13 cellular contexts compared by ENCODE assay signal in genomic region chr17:42389902-42390301, GRCh38. TPM values are rescaled to one million over a fixed set of nuclear protein-coding genes. Genes with fewer than 3 reads are reported as not detected.
A peak's percentile ranks its signal among the peaks of the same experiment; 100 is the strongest.
DNase-seq lines count a peak whose midpoint lies in the region; ATAC-seq and TF ChIP-seq lines count a peak whose summit lies in the region.
"Had no signal": no experiment of that assay in that cellular context is flagged by ENCODE, and none has a peak within 500 bp of the region (broad histone marks: within the 10 kb centered on the region; RNA-seq: fewer than 3 reads in every experiment).

No MANE protein-coding gene starts in this region.

- peaks cover 20% of the 10 kb centered on the region for H3K36me3 Mint-ChIP-seq in activated naive CD8-positive, alpha-beta T cell treated with anti-CD3 and anti-CD28 coated beads, Interleukin-2, amount 50 U/mL, for 24 hours (ENCODE audit: low read depth)
- no peaks in the 10 kb centered on the region for H3K36me3 Mint-ChIP-seq in natural killer cell

- peaks cover 0 to 33% of the 10 kb centered on the region in 2 donors for H3K4me1 ChIP-seq in right atrium auricular region

- no peak for ATAC-seq in left ventricle myocardium superior
- no peak for ATAC-seq in activated naive CD8-positive, alpha-beta T cell treated with anti-CD3 and anti-CD28 coated beads, Interleukin-2, amount 50 U/mL, for 24 hours
- no peak for ATAC-seq in natural killer cell
- ATAC-seq in GM19452 (IDR thresholded peaks at IDR 0.05; ENCODE audit: unreplicated experiment) = no peak
- ATAC-seq in SK-N-SH treated with all-trans-retinoic acid at 6 μM for 48 hours = no peak
- ATAC-seq: HCT116, right cardiac atrium had no signal

- intact Hi-C loops in left ventricle myocardium superior (cut with micrococcal nuclease) = no loop called here
- intact Hi-C loops in natural killer cell (cut with micrococcal nuclease) = loop anchor here (2.0 to 5.0 kb wide), 4 partner anchors 48 to 219 kb away; partner anchors contain the start of genes ATP6V0A1, RETREG3 and TUBG1

- H3K27ac Mint-ChIP-seq in activated naive CD8-positive, alpha-beta T cell treated with anti-CD3 and anti-CD28 coated beads, Interleukin-2, amount 50 U/mL, for 24 hours = peak overlapping the region; percentile 98
- H3K27ac Mint-ChIP-seq in natural killer cell = peak overlapping the region; percentile 99 to 100

- H3K27me3 Mint-ChIP-seq in activated naive CD8-positive, alpha-beta T cell treated with anti-CD3 and anti-CD28 coated beads, Interleukin-2, amount 50 U/mL, for 24 hours = no peaks in the 10 kb centered on the region
- H3K27me3 Mint-ChIP-seq in natural killer cell (ENCODE audit: low read depth in 2 of 2) = no peaks in the 10 kb centered on the region

- H3K4me1 Mint-ChIP-seq in activated naive CD8-positive, alpha-beta T cell treated with anti-CD3 and anti-CD28 coated beads, Interleukin-2, amount 50 U/mL, for 24 hours = peaks cover 58% of the 10 kb centered on the region
- H3K4me1 Mint-ChIP-seq in natural killer cell = peaks cover 36 to 38% of the 10 kb centered on the region in 2 donors

- TF ChIP-seq CTCF in right atrium auricular region (IDR thresholded peaks at IDR 0.05) (no peak), natural killer cell (IDR thresholded peaks at IDR 0.05) (no peak)

- peak overlapping the region; percentile 93 for H3K4me3 Mint-ChIP-seq in activated naive CD8-positive, alpha-beta T cell treated with anti-CD3 and anti-CD28 coated beads, Interleukin-2, amount 50 U/mL, for 24 hours
- peak overlapping the region; percentile 93 for H3K4me3 Mint-ChIP-seq in natural killer cell

- H3K4me3 ChIP-seq in right atrium auricular region = no peak overlapping the region

- peak overlapping the region; percentile 92 for H3K27ac ChIP-seq in right atrium auricular region
- H3K27ac ChIP-seq: SJCRH30 had no signal

- no peaks in the 10 kb centered on the region for H3K9me3 Mint-ChIP-seq in activated naive CD8-positive, alpha-beta T cell treated with anti-CD3 and anti-CD28 coated beads, Interleukin-2, amount 50 U/mL, for 24 hours
- H3K9me3 Mint-ChIP-seq in natural killer cell = no peaks in the 10 kb centered on the region

- H3K36me3 ChIP-seq in right atrium auricular region = peaks cover 4% of the 10 kb centered on the region
- H3K36me3 ChIP-seq: BLaER1 treated with 17β-estradiol and CSF1 and Interleukin-3, amounts not matched to agents 10 nM and 100 nM; SJCRH30 had no signal

- no peaks in the 10 kb centered on the region for H3K27me3 ChIP-seq in right atrium auricular region
- H3K27me3 ChIP-seq: SJCRH30 had no signal

- DNase-seq in right atrium auricular region (ENCODE audit: low spot score) (no peak), left ventricle myocardium superior (no peak), natural killer cell (no peak), germinal center (ENCODE audit: low spot score) (no peak), SW480 (ENCODE audit: low spot score) (no peak)
- no peak for DNase-seq in activated naive CD8-positive, alpha-beta T cell treated with anti-CD3 and anti-CD28 coated beads, Interleukin-2, amount 50 U/mL, for 24 hours
- DNase-seq: NCI-H446, right cardiac atrium, SJCRH30 had no signal

- no peaks in the 10 kb centered on the region for H3K9me3 ChIP-seq in right atrium auricular region
- H3K9me3 ChIP-seq: BLaER1 treated with 17β-estradiol and CSF1 and Interleukin-3, amounts not matched to agents 10 nM and 100 nM; SJCRH30 had no signal

TF ChIP-seq in SK-N-SH treated with all-trans-retinoic acid at 6 μM for 48 hours, 23 proteins besides CTCF, POLR2A, EP300 and RAD21:
- TF ChIP-seq ZNF8 (CRISPR knock-in tag; IDR thresholded peaks at IDR 0.05) (no peak), TOX (CRISPR knock-in tag; IDR thresholded peaks at IDR 0.05; ENCODE audit: borderline replicate concordance) (no peak), OSR1 (CRISPR knock-in tag; IDR thresholded peaks at IDR 0.05) (no peak), PPARA (CRISPR knock-in tag; IDR thresholded peaks at IDR 0.05; ENCODE audit: borderline replicate concordance) (no peak)

RNA-seq across cellular contexts. Expression of gene STAT3, which starts 1.7 kb away (rescaled TPM):
- total RNA-seq in right atrium auricular region (100 to 1,000 TPM; 105 to 150 TPM), left ventricle myocardium superior (146 TPM), natural killer cell (100 to 1,000 TPM; 190 to 246 (median 206) TPM)

RNA-seq across cellular contexts. Expression of gene CAVIN1, which starts 33.2 kb away (rescaled TPM):
- total RNA-seq in right atrium auricular region = 100 to 1,000 TPM; 202 to 348 TPM
- total RNA-seq in left ventricle myocardium superior = 216 TPM
- under 1 TPM in 2 of 3 donors, not detected in 1; 0.11 to 0.20 TPM for total RNA-seq in natural killer cell

Comparison
In these comparisons a context has a peak if more than half of its experiments do, and no peak if none do; other contexts are left out.
1. RNA of gene CAVIN1, which starts 33.2 kb away (total RNA-seq): 202 to 348 TPM in right atrium auricular region and 216 TPM in left ventricle myocardium superior (single experiment); 0.11 to 0.20 TPM in natural killer cell; every median in the first group is over 100 times any median in the second.